ENCODE assay signal across 8 cellular contexts in the genomic region with DNA sequence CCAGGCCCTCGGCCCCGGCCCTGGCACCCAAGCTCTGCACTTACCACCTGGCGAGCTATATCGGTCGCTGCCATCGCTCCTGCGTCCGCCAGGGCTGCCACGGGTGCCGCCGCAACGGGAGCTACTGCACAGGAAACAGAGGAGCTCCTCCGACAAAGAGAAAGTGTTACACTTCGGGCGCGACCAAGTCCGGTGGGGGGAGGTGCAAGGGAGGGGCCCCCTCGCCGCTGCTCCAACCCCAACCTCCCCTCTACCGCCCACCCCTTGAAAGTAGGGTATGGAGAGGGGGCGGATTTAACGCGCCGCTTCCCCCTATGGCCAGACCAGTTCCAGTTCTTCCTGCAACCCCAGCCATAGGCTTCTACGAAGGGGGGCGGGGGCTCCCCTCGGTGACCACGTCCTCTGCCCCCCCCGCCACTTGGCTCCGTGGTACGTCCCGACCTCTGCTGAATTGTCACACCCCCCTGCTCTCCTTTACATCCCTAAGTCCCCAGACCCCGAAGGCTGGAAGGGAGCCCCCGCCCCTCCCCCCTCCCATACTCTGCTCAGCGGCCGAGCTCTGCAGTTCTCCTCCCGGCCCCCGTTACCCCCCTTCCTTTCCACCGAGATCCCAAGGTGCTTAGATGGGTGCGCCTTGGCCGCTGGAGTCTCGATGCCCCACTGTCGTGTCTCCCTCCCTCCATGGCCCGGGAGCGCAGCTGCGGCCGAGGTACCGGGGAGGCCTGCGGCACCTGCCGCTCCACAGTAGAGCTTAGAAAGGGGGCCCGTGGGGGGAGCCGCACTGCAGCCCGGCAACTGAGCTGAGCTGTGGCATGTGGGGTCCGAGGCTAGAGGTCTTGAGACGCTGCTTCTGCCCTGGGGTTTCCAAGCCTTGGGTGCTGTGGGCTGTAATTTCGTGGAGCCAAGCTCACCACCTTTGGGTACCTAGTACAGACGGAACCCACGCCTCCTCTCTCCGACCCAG.
DNase-seq lines count a peak whose midpoint lies in the region; ATAC-seq and TF ChIP-seq lines count a peak whose summit lies in the region.

A gene (minus strand): TSS at position 137 of the 964 bp plus-strand sequence. CDS start 63 bp downstream, at position 74.

- DNase-seq in NCI-H1417 (lab: John Stamatoyannopoulos, UW), result peak; percentile 55 to 76 (median 63)
- DNase-seq in NCI-H1417 treated with DMSO at 0.1 percent for 48 hours (lab: John Stamatoyannopoulos, UW), result no peak
- peak; percentile 48 for DNase-seq in NCI-H2107 (lab: John Stamatoyannopoulos, UW)
- DNase-seq in T47D (ENCODE audit: low read depth in 1 of 2, low spot score in 1 of 2), result peak; percentile 29 to 75
- peak; percentile 70 for DNase-seq in iris pigment epithelial cell (ENCODE audit: low read depth)
- DNase-seq in stimulated activated CD4-positive, alpha-beta T cell treated with anti-CD3 and anti-CD28 coated beads, Interleukin-15, amount 100 ng/mL, for 1 hour (ENCODE audit: low read depth in 1 of 2, low spot score in 1 of 2), result peak; percentile 63 to 70

- in situ Hi-C loops in T47D (cut with HindIII; ENCODE audit: low pct_unique_long_range_greater_than_20kb, low sequenced_read_pairs), result no loop called here

- peak; percentile 65 for ATAC-seq in HG02852 (IDR thresholded peaks at IDR 0.05; ENCODE audit: unreplicated experiment)

- no peak for TF ChIP-seq CTCF in VCaP (conservative IDR thresholded peaks at IDR 0.05)

- H3K27ac ChIP-seq in VCaP, result peak within 1 kb of the TSS; percentile 41
